36 cellular contexts compared by ENCODE assay signal in genomic region chr1:194161591-194161990, GRCh38.
"Had no signal": no experiment of that assay in that cellular context is flagged by ENCODE, and none has a peak within 500 bp of the region (broad histone marks: within the 10 kb centered on the region; RNA-seq: fewer than 3 reads in every experiment).

No MANE protein-coding gene starts in this region.

- H3K9me3 ChIP-seq: pancreas, prostate gland, uterus had no signal

- FAIRE-seq: colon, pancreas, TTC549 had no signal

- H3K4me3 ChIP-seq: breast epithelium, esophagus muscularis mucosa, gastroesophageal sphincter, hepatocyte, pancreas, prostate gland, smooth muscle cell, uterus had no signal

- H3K36me3 ChIP-seq: breast epithelium, esophagus muscularis mucosa, gastroesophageal sphincter, pancreas, prostate gland, uterus had no signal

- ATAC-seq: gastroesophageal sphincter; left cardiac atrium; left ventricle myocardium superior; pancreas; stimulated activated memory B cell treated with anti-CD40 and anti-IgM and Interleukin-4, amounts not matched to agents 10 μg/mL and 1 μg/mL and 100 μg/mL, for 72 hours; stimulated activated naive CD8-positive, alpha-beta T cell treated with anti-CD3 and anti-CD28 coated beads, Interleukin-15, amount 100 ng/mL, for 72 hours had no signal

- H2AFZ ChIP-seq: hepatocyte had no signal

- H3K9me3 Mint-ChIP-seq: activated T-helper 1 cell treated with anti-CD3 and anti-CD28 coated beads, Interleukin-12 subunit alpha, Interleukin-12 subunit beta, Interleukin-2, Interleukin-4 antibody, amounts not matched to agents 30 ng/mL and 10 ng/mL and 1 ng/mL, durations not matched to agents 14 hours and 24 hours and 36 hours; central memory CD8-positive, alpha-beta T cell had no signal

- H3K4me1 Mint-ChIP-seq: activated naive CD4-positive, alpha-beta T cell treated with anti-CD3 and anti-CD28 coated beads, Interleukin-2, amount 10 ng/mL, durations not matched to agents 7 days and 5 days; activated naive CD8-positive, alpha-beta T cell treated with anti-CD3 and anti-CD28 coated beads, Interleukin-2, amount 10 ng/mL, durations not matched to agents 7 days and 5 days; central memory CD8-positive, alpha-beta T cell; nephron; stimulated activated memory B cell treated with anti-CD40 and anti-IgM and Interleukin-4, amounts not matched to agents 10 μg/mL and 1 μg/mL and 100 μg/mL, for 72 hours; stimulated activated naive CD8-positive, alpha-beta T cell treated with anti-CD3 and anti-CD28 coated beads, Interleukin-15, amount 100 ng/mL, for 72 hours had no signal

- H3K4me3 Mint-ChIP-seq: activated naive CD4-positive, alpha-beta T cell treated with anti-CD3 and anti-CD28 coated beads, Interleukin-2, amount 10 ng/mL, durations not matched to agents 7 days and 5 days; activated naive CD8-positive, alpha-beta T cell treated with anti-CD3 and anti-CD28 coated beads, Interleukin-2, amount 10 ng/mL, durations not matched to agents 7 days and 5 days; activated T-helper 1 cell treated with anti-CD3 and anti-CD28 coated beads, Interleukin-12 subunit alpha, Interleukin-12 subunit beta, Interleukin-2, Interleukin-4 antibody, amounts not matched to agents 30 ng/mL and 10 ng/mL and 1 ng/mL, durations not matched to agents 14 hours and 24 hours and 36 hours; central memory CD8-positive, alpha-beta T cell; nephron; stimulated activated memory B cell treated with anti-CD40 and anti-IgM and Interleukin-4, amounts not matched to agents 10 μg/mL and 1 μg/mL and 100 μg/mL, for 72 hours; stimulated activated naive CD8-positive, alpha-beta T cell treated with anti-CD3 and anti-CD28 coated beads, Interleukin-15, amount 100 ng/mL, for 72 hours; type B pancreatic cell had no signal

- H3K27ac ChIP-seq: breast epithelium, esophagus muscularis mucosa, gastroesophageal sphincter, hepatocyte, pancreas, prostate gland, uterus, VCaP had no signal

- H3K79me2 ChIP-seq: hepatocyte had no signal

- H3K27ac Mint-ChIP-seq: activated naive CD4-positive, alpha-beta T cell treated with anti-CD3 and anti-CD28 coated beads, Interleukin-2, amount 10 ng/mL, durations not matched to agents 7 days and 5 days; activated naive CD8-positive, alpha-beta T cell treated with anti-CD3 and anti-CD28 coated beads, Interleukin-2, amount 10 ng/mL, durations not matched to agents 7 days and 5 days; activated T-helper 1 cell treated with anti-CD3 and anti-CD28 coated beads, Interleukin-12 subunit alpha, Interleukin-12 subunit beta, Interleukin-2, Interleukin-4 antibody, amounts not matched to agents 30 ng/mL and 10 ng/mL and 1 ng/mL, durations not matched to agents 14 hours and 24 hours and 36 hours; nephron; stimulated activated memory B cell treated with anti-CD40 and anti-IgM and Interleukin-4, amounts not matched to agents 10 μg/mL and 1 μg/mL and 100 μg/mL, for 72 hours; stimulated activated naive CD8-positive, alpha-beta T cell treated with anti-CD3 and anti-CD28 coated beads, Interleukin-15, amount 100 ng/mL, for 72 hours; type B pancreatic cell had no signal

- H3K27me3 Mint-ChIP-seq: activated naive CD4-positive, alpha-beta T cell treated with anti-CD3 and anti-CD28 coated beads, Interleukin-2, amount 10 ng/mL, durations not matched to agents 7 days and 5 days; activated naive CD8-positive, alpha-beta T cell treated with anti-CD3 and anti-CD28 coated beads, Interleukin-2, amount 10 ng/mL, durations not matched to agents 7 days and 5 days; central memory CD8-positive, alpha-beta T cell; stimulated activated memory B cell treated with anti-CD40 and anti-IgM and Interleukin-4, amounts not matched to agents 10 μg/mL and 1 μg/mL and 100 μg/mL, for 72 hours; stimulated activated naive CD8-positive, alpha-beta T cell treated with anti-CD3 and anti-CD28 coated beads, Interleukin-15, amount 100 ng/mL, for 72 hours; type B pancreatic cell had no signal

- H3K36me3 Mint-ChIP-seq: activated naive CD4-positive, alpha-beta T cell treated with anti-CD3 and anti-CD28 coated beads, Interleukin-2, amount 10 ng/mL, durations not matched to agents 7 days and 5 days; stimulated activated memory B cell treated with anti-CD40 and anti-IgM and Interleukin-4, amounts not matched to agents 10 μg/mL and 1 μg/mL and 100 μg/mL, for 72 hours; type B pancreatic cell had no signal

- H3K27me3 ChIP-seq: breast epithelium, esophagus muscularis mucosa, gastroesophageal sphincter, hepatocyte, pancreas, uterus had no signal

- DNase-seq: activated CD4-positive, alpha-beta T cell treated with anti-CD3 and anti-CD28 coated beads for 4 hours; activated CD4-positive, alpha-beta T cell treated with anti-CD3 and anti-CD28 coated beads, Interleukin-2, amount 50 U/mL, for 48 hours; activated CD8-positive, alpha-beta memory T cell treated with anti-CD3 and anti-CD28 coated beads for 24 hours; activated gamma-delta T cell; activated naive CD4-positive, alpha-beta T cell treated with anti-CD3 and anti-CD28 coated beads, Interleukin-2, amount 10 ng/mL, durations not matched to agents 7 days and 5 days; activated naive CD8-positive, alpha-beta T cell treated with anti-CD3 and anti-CD28 coated beads, Interleukin-2, amount 10 ng/mL, durations not matched to agents 7 days and 5 days; amygdala; dermis blood vessel endothelial cell; effector CD4-positive, alpha-beta T cell; islet precursor cell; left cardiac atrium; left ventricle myocardium superior; mammary epithelial cell; pancreas; retina; stimulated activated CD4-positive, alpha-beta T cell treated with anti-CD3 and anti-CD28 coated beads, Interleukin-1b, Interleukin-23, amount 100 ng/mL, for 48 hours; stimulated activated CD4-positive, alpha-beta T cell treated with anti-CD3 and anti-CD28 coated beads, Interleukin-4, amount 100 ng/mL, for 4 hours; stimulated activated CD8-positive, alpha-beta memory T cell treated with anti-CD3 and anti-CD28 coated beads, Interleukin-4, amount 100 ng/mL, for 48 hours; stimulated activated naive CD8-positive, alpha-beta T cell treated with anti-CD3 and anti-CD28 coated beads, Interleukin-15, amount 100 ng/mL, for 72 hours; substantia nigra; T-helper 9 cell; uterus had no signal

- H3K4me2 ChIP-seq: hepatocyte, smooth muscle cell had no signal

- H3K4me1 ChIP-seq: breast epithelium, esophagus muscularis mucosa, gastroesophageal sphincter, pancreas, prostate gland, uterus had no signal
